In the genomic region with DNA sequence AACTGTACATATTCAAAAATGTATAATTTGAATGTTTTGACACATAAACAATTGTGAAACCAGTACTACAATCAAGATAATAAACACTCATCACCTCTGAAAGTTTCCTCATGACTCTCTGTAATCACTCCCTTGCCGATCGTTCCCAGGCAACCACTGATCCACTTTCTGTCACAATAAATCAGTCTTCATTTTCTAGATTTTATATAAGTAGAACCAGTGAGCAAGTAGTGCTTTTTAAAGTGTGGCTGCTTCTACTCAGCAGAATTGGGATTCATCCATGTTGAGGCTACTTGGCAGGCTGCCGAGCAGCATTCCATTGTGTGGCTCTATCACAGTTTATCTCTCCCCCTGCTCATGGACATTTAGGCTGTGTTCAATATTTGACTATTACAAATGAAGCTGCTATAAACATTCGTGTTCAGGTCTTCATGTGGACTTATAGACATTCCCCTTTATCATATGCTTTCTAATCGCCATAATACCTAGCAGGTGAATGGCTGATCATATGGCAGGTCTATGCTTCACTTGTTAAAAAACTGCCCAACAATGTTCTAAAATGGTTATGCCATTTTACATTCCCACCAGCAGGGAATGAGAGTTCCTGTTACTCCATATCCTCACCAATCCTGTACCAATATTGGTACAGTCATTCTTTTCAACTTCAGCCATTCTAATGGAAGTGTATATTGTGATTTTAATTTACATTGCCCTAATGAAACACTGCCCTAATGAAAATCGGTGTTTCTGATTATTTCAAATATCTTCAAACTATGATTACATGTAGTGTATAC, we compare ENCODE assay signal across 14 cellular contexts. TPM values are rescaled to one million over a fixed set of nuclear protein-coding genes. Genes with fewer than 3 reads are reported as not detected.
DNase-seq lines count a peak whose midpoint lies in the region; ATAC-seq and TF ChIP-seq lines count a peak whose summit lies in the region.
"Had no signal": no experiment of that assay in that cellular context is flagged by ENCODE, and none has a peak within 500 bp of the region (broad histone marks: within the 10 kb centered on the region; RNA-seq: fewer than 3 reads in every experiment).

No MANE protein-coding gene starts in this region.

- ATAC-seq in foreskin keratinocyte = peak; percentile 59
- ATAC-seq in HG03442 (IDR thresholded peaks at IDR 0.05; ENCODE audit: unreplicated experiment) = no peak
- no peak for ATAC-seq in HG03025 (IDR thresholded peaks at IDR 0.05; ENCODE audit: low FRiP score, unreplicated experiment)
- no peak for ATAC-seq in aorta (ENCODE audit: low FRiP score)

- TF ChIP-seq CTCF in adrenal gland (IDR thresholded peaks at IDR 0.05) (peak in 4 of 6 experiments; percentile 24 to 46 (median 34)), foreskin keratinocyte (conservative IDR thresholded peaks at IDR 0.05) (peak; percentile 35), coronary artery (IDR thresholded peaks at IDR 0.05) (no peak)

- intact Hi-C loops in adrenal gland (cut with DNase I) = no loop called here
- intact Hi-C loops in posterior cingulate gyrus (cut with DNase I) = no loop called here
- intact Hi-C loops in aorta (cut with DNase I) = no loop called here

- H3K27ac ChIP-seq in adrenal gland = peak overlapping the region in 2 of 5 donors; percentile 14 to 16
- no peak overlapping the region for H3K27ac ChIP-seq in foreskin keratinocyte
- no peak overlapping the region for H3K27ac ChIP-seq in coronary artery
- H3K27ac ChIP-seq in aorta (ENCODE audit: low read depth in 1 of 2, low read length in 2 of 2) = no peak overlapping the region

- H3K27me3 ChIP-seq in adrenal gland = no peaks in the 10 kb centered on the region
- no peaks in the 10 kb centered on the region for H3K27me3 ChIP-seq in foreskin keratinocyte
- H3K27me3 ChIP-seq in aorta (ENCODE audit: control insufficient read depth in 1 of 2, insufficient read depth in 2 of 2, low read length in 1 of 2) = no peaks in the 10 kb centered on the region

- no peak overlapping the region for H3K4me3 ChIP-seq in adrenal gland
- no peak overlapping the region for H3K4me3 ChIP-seq in coronary artery
- no peak overlapping the region for H3K4me3 ChIP-seq in aorta (ENCODE audit: low read length in 2 of 2)

- no peaks in the 10 kb centered on the region for H3K9me3 ChIP-seq in adrenal gland (replicated peaks in 1 of 3)
- no peaks in the 10 kb centered on the region for H3K9me3 ChIP-seq in aorta (ENCODE audit: control insufficient read depth, low read length)

- WGBS in adrenal gland, 4 donors = 48 to 61% (median 58%) methylated on average over 6 of the region's 6 CpGs
- WGBS in aorta, 2 donors = 81 to 84% methylated on average over 6 of the region's 6 CpGs

- TF ChIP-seq POLR2A in adrenal gland (IDR thresholded peaks at IDR 0.05) = no peak

- H3K4me1 ChIP-seq in adrenal gland (replicated peaks in 1 of 2) (peaks cover 5 to 30% of the 10 kb centered on the region in 2 donors), foreskin keratinocyte (no peaks in the 10 kb centered on the region), aorta (ENCODE audit: control insufficient read depth in 1 of 2, insufficient read depth in 2 of 2, low read length in 2 of 2) (no peaks in the 10 kb centered on the region)

- DNase-seq in GM03348 (ENCODE audit: low spot score) (peak; percentile 26), adrenal gland (peak; percentile 46 to 86 (median 78)), foreskin keratinocyte (no peak), posterior cingulate gyrus (peak in 8 of 10 donors; percentile 18 to 82 (median 54)), coronary artery (ENCODE audit: low spot score) (no peak), aorta (no peak)
- DNase-seq: COR-L47; effector CD4-positive, alpha-beta T cell; mesenchymal stem cell; NCI-H1092; NCI-H446 treated with DMSO at 0.1 percent for 48 hours had no signal

- H3K36me3 ChIP-seq in adrenal gland (replicated peaks in 1 of 2) = peaks cover 0 to 53% of the 10 kb centered on the region in 2 donors
- peaks cover 5 to 13% of the 10 kb centered on the region in 2 donors for H3K36me3 ChIP-seq in aorta (ENCODE audit: control insufficient read depth in 1 of 2, insufficient read depth in 2 of 2, low read length in 1 of 2)

RNA-seq across cellular contexts. Expression of a gene that starts 20.5 kb away (rescaled TPM):
- total RNA-seq in adrenal gland (under 1 TPM in 2 of 8 donors, not detected in 6; 0.25 to 0.36 TPM), foreskin keratinocyte (not detected in 2 replicates), aorta (not detected)
- polyA plus RNA-seq in adrenal gland (under 1 TPM in 1 of 3 donors, not detected in 2; 0.54 TPM), foreskin keratinocyte (not detected in 2 replicates), aorta (not detected)
- total RNA-seq: pulmonary artery endothelial cell had no signal

RNA-seq across cellular contexts. Expression of a gene that starts 24.0 kb away (rescaled TPM):
- total RNA-seq in adrenal gland (100 to 1,000 TPM; 104 to 225 (median 133) TPM), foreskin keratinocyte (34.0 and 35.9 TPM in 2 replicates), aorta (10 to 100 TPM; 26.9 to 35.0 TPM)
- polyA plus RNA-seq in adrenal gland (100 to 1,000 TPM; 142 to 183 (median 146) TPM), foreskin keratinocyte (25.7 and 30.9 TPM in 2 replicates), aorta (10 to 100 TPM; 32.2 to 39.4 TPM)

RNA-seq across cellular contexts. Expression of a gene that starts 26.7 kb away (rescaled TPM):
- total RNA-seq in adrenal gland (100 to 1,000 TPM in 3 of 8 donors, 10 to 100 TPM in 5; 55.7 to 138 (median 89.7) TPM), foreskin keratinocyte (63.7 and 65.1 TPM in 2 replicates), aorta (100 to 1,000 TPM; 101 to 108 TPM)
- polyA plus RNA-seq in adrenal gland (10 to 100 TPM; 17.9 to 65.0 (median 23.0) TPM), foreskin keratinocyte (14.5 and 17.1 TPM in 2 replicates), aorta (10 to 100 TPM; 39.9 to 46.5 TPM)

Comparison
In these comparisons a context has a peak if more than half of its experiments do, and no peak if none do; other contexts are left out.
1. DNase-seq: peak in GM03348 (single experiment), adrenal gland (7 of 7) and posterior cingulate gyrus (8 of 10); none in foreskin keratinocyte (0 of 2), coronary artery (single experiment) and aorta (0 of 2).